6 cellular contexts compared by ENCODE assay signal in genomic region chr2:131722256-131722655, GRCh38.
A peak's percentile ranks its signal among the peaks of the same experiment; 100 is the strongest.
DNase-seq lines count a peak whose midpoint lies in the region; FAIRE-seq and TF ChIP-seq lines count a peak whose summit lies in the region.
"Not testable (repeated sequence)": the region's sequence is repeated elsewhere in the genome, so short reads cannot be mapped to it uniquely, and the experiment has no call there.

No MANE protein-coding gene starts in this region.

- not testable (repeated sequence) for H3K27ac ChIP-seq in endothelial cell of umbilical vein (ENCODE audit: insufficient read depth, low read depth, low read length)
- H3K27ac ChIP-seq in testis = peak overlapping the region; percentile 27 to 51

- H3K4me3 Mint-ChIP-seq in mesothelial cell of epicardium = not testable (repeated sequence)

- H4K20me1 ChIP-seq in endothelial cell of umbilical vein (replicated peaks; ENCODE audit: control insufficient read depth, extremely low read depth, insufficient read depth, low read length) = not testable (repeated sequence)

- H2AFZ ChIP-seq in endothelial cell of umbilical vein (ENCODE audit: low read depth, low read length) = not testable (repeated sequence)

- DNase-seq in amniotic epithelial cell (ENCODE audit: low read depth) (peak; percentile 8), endothelial cell of umbilical vein (ENCODE audit: low read depth, low spot score) (peak; percentile 33), iris pigment epithelial cell (ENCODE audit: low read depth) (peak; percentile 6), retina (peak; percentile 10)
- DNase-seq in mesothelial cell of epicardium (ENCODE audit: low spot score in 2 of 2, unreplicated experiment in 2 of 2); testis: not testable (repeated sequence)

- H3K9ac ChIP-seq in endothelial cell of umbilical vein (replicated peaks; ENCODE audit: extremely low read depth, insufficient read depth, low read length) = not testable (repeated sequence)

- not testable (repeated sequence) for H3K9me1 ChIP-seq in endothelial cell of umbilical vein (replicated peaks; ENCODE audit: control insufficient read depth, extremely low read depth, insufficient read depth, low read length)

- not testable (repeated sequence) for H3K36me3 Mint-ChIP-seq in mesothelial cell of epicardium

- peaks cover 15% of the 10 kb centered on the region for H3K4me1 Mint-ChIP-seq in mesothelial cell of epicardium

- TF ChIP-seq CTCF in endothelial cell of umbilical vein (IDR thresholded peaks at IDR 0.05; ENCODE audit: extremely low read depth in 1 of 2, insufficient read depth in 1 of 2, low read depth in 1 of 2, low read length in 2 of 2); mesothelial cell of epicardium (IDR thresholded peaks at IDR 0.05; ENCODE audit: unreplicated experiment); testis (IDR thresholded peaks at IDR 0.05): not testable (repeated sequence)

- not testable (repeated sequence) for H3K36me3 ChIP-seq in endothelial cell of umbilical vein (ENCODE audit: control insufficient read depth in 2 of 2, extremely low read depth in 1 of 2, insufficient read depth in 2 of 2, low read length in 2 of 2); testis (ENCODE audit: low read depth, missing control alignments)

- dilution Hi-C loops in endothelial cell of umbilical vein (cut with MboI; ENCODE audit: extremely low pct_ligation_motif_present, low sequenced_read_pairs) = not testable (repeated sequence)

- FAIRE-seq in endothelial cell of umbilical vein (lab: Jason Lieb, UNC) = not testable (repeated sequence)

- peak overlapping the region; percentile 6 for H3K27ac Mint-ChIP-seq in mesothelial cell of epicardium

- TF ChIP-seq POLR2A in endothelial cell of umbilical vein (IDR thresholded peaks at IDR 0.05; ENCODE audit: low read depth, low read length); testis (IDR thresholded peaks at IDR 0.05): not testable (repeated sequence)

- intact Hi-C loops in endothelial cell of umbilical vein (cut with micrococcal nuclease) = loop anchor here (10.0 kb wide), 1 partner anchor 1203 kb away; no protein-coding TSS in a partner anchor
- intact Hi-C loops in testis (cut with DNase I; ENCODE audit: low total_unique reads) = not testable (repeated sequence)

- peaks cover 12% of the 10 kb centered on the region for H3K79me2 ChIP-seq in endothelial cell of umbilical vein (ENCODE audit: control insufficient read depth, insufficient read depth, low read length)

- H3K4me1 ChIP-seq in endothelial cell of umbilical vein (ENCODE audit: control insufficient read depth, extremely low read depth, insufficient read depth, low read length) = not testable (repeated sequence)
- H3K4me1 ChIP-seq in testis = peaks cover 26% of the 10 kb centered on the region

- H3K4me3 ChIP-seq in endothelial cell of umbilical vein (replicated peaks in 1 of 3; ENCODE audit: insufficient read depth in 1 of 3, low read depth in 1 of 3, low read length in 3 of 3); testis: not testable (repeated sequence)

- CTCF ChIA-PET in endothelial cell of umbilical vein (lab: Charles Lee) = not testable (repeated sequence)

- H3K9me3 ChIP-seq in endothelial cell of umbilical vein (replicated peaks; ENCODE audit: control insufficient read depth, insufficient read depth, low read length); testis: not testable (repeated sequence)

- BruUV-seq in endothelial cell of umbilical vein (replicated peaks; lab: Mats Ljungman, UMichigan) = not testable (repeated sequence)

- peaks cover 15% of the 10 kb centered on the region for H3K9me3 Mint-ChIP-seq in mesothelial cell of epicardium

- 68 to 83% methylated on average over 2 of the region's 2 CpGs for WGBS in testis, 2 donors

- not testable (repeated sequence) for H3K27me3 ChIP-seq in endothelial cell of umbilical vein (ENCODE audit: control insufficient read depth in 2 of 2, insufficient read depth in 2 of 2, low read length in 2 of 2); testis

- POLR2A ChIA-PET in endothelial cell of umbilical vein (lab: Charles Lee) = not testable (repeated sequence)

- not testable (repeated sequence) for H3K4me2 ChIP-seq in endothelial cell of umbilical vein (ENCODE audit: insufficient read depth, low read length)

- not testable (repeated sequence) for H3K27me3 Mint-ChIP-seq in mesothelial cell of epicardium (ENCODE audit: low read depth)
